In genomic region chr17:14300628-14301278, GRCh38 we compare ENCODE assay signal across 1 cellular context.
TF ChIP-seq lines count a peak whose summit lies in the region.

Gene HS3ST3B1 (plus strand): TSS chr17:14301081. CDS start chr17:14301519, 438 bp downstream.

TF ChIP-seq in K562, 482 proteins besides CTCF, POLR2A, EP300 and RAD21 (continued from another document and continues in another):
- no peak for TF ChIP-seq BRCA1 (IDR thresholded peaks at IDR 0.05)
- no peak for TF ChIP-seq BRCA1 (CRISPR knock-in tag; IDR thresholded peaks at IDR 0.05)
- no peak for TF ChIP-seq SIN3A (IDR thresholded peaks at IDR 0.05; ENCODE audit: borderline replicate concordance in 2 of 2, control insufficient read depth in 1 of 2, low read depth in 2 of 2, low read length in 2 of 2)
- TF ChIP-seq ZNF24 (IDR thresholded peaks at IDR 0.05) = no peak
- TF ChIP-seq CTBP1 (IDR thresholded peaks at IDR 0.05; ENCODE audit: borderline replicate concordance) = peak; percentile 25; the same call in 1 of the 2 replicates
- no peak for TF ChIP-seq RBM25 (IDR thresholded peaks at IDR 0.05; ENCODE audit: low read depth, low read length, severe bottlenecking)
- TF ChIP-seq HNRNPL (IDR thresholded peaks at IDR 0.05; ENCODE audit: low read depth, low read length) = no peak
- TF ChIP-seq REST (CRISPR knock-in tag; IDR thresholded peaks at IDR 0.05; ENCODE audit: low read depth) = no peak
- no peak for TF ChIP-seq TGIF2 (CRISPR knock-in tag; IDR thresholded peaks at IDR 0.05)
- no peak for TF ChIP-seq DLX4 (CRISPR knock-in tag; IDR thresholded peaks at IDR 0.05)
- TF ChIP-seq PHB (CRISPR knock-in tag; IDR thresholded peaks at IDR 0.05) = no peak
- TF ChIP-seq POLR2AphosphoS5 (IDR thresholded peaks at IDR 0.05; ENCODE audit: control insufficient read depth, insufficient read depth, low read depth, low read length) = peak; percentile 66
- no peak for TF ChIP-seq DMBX1 (CRISPR knock-in tag; IDR thresholded peaks at IDR 0.05; ENCODE audit: borderline replicate concordance)
- no peak for TF ChIP-seq MXI1 (IDR thresholded peaks at IDR 0.05; ENCODE audit: low read depth, low read length)
- 0 out of 2 replicates have a peak, but pooled peaks have one; percentile 32 for TF ChIP-seq CHD2 (IDR thresholded peaks at IDR 0.05; ENCODE audit: low read depth, low read length)
- no peak for TF ChIP-seq ZNF324 (CRISPR knock-in tag; IDR thresholded peaks at IDR 0.05)
- no peak for TF ChIP-seq NR2C2 (CRISPR knock-in tag; IDR thresholded peaks at IDR 0.05)
- no peak for TF ChIP-seq NR2C2 (tag; IDR thresholded peaks at IDR 0.05)
- no peak for TF ChIP-seq ZNF121 (CRISPR knock-in tag; conservative IDR thresholded peaks at IDR 0.05)
- no peak for TF ChIP-seq IFI16 (CRISPR knock-in tag; IDR thresholded peaks at IDR 0.05)
- no peak for TF ChIP-seq ZNF347 (CRISPR knock-in tag; IDR thresholded peaks at IDR 0.05; ENCODE audit: low read depth)
- no peak; the same call in 1 of the 2 replicates for TF ChIP-seq EGR1 (conservative IDR thresholded peaks at IDR 0.05)
- TF ChIP-seq, protein P1, sequence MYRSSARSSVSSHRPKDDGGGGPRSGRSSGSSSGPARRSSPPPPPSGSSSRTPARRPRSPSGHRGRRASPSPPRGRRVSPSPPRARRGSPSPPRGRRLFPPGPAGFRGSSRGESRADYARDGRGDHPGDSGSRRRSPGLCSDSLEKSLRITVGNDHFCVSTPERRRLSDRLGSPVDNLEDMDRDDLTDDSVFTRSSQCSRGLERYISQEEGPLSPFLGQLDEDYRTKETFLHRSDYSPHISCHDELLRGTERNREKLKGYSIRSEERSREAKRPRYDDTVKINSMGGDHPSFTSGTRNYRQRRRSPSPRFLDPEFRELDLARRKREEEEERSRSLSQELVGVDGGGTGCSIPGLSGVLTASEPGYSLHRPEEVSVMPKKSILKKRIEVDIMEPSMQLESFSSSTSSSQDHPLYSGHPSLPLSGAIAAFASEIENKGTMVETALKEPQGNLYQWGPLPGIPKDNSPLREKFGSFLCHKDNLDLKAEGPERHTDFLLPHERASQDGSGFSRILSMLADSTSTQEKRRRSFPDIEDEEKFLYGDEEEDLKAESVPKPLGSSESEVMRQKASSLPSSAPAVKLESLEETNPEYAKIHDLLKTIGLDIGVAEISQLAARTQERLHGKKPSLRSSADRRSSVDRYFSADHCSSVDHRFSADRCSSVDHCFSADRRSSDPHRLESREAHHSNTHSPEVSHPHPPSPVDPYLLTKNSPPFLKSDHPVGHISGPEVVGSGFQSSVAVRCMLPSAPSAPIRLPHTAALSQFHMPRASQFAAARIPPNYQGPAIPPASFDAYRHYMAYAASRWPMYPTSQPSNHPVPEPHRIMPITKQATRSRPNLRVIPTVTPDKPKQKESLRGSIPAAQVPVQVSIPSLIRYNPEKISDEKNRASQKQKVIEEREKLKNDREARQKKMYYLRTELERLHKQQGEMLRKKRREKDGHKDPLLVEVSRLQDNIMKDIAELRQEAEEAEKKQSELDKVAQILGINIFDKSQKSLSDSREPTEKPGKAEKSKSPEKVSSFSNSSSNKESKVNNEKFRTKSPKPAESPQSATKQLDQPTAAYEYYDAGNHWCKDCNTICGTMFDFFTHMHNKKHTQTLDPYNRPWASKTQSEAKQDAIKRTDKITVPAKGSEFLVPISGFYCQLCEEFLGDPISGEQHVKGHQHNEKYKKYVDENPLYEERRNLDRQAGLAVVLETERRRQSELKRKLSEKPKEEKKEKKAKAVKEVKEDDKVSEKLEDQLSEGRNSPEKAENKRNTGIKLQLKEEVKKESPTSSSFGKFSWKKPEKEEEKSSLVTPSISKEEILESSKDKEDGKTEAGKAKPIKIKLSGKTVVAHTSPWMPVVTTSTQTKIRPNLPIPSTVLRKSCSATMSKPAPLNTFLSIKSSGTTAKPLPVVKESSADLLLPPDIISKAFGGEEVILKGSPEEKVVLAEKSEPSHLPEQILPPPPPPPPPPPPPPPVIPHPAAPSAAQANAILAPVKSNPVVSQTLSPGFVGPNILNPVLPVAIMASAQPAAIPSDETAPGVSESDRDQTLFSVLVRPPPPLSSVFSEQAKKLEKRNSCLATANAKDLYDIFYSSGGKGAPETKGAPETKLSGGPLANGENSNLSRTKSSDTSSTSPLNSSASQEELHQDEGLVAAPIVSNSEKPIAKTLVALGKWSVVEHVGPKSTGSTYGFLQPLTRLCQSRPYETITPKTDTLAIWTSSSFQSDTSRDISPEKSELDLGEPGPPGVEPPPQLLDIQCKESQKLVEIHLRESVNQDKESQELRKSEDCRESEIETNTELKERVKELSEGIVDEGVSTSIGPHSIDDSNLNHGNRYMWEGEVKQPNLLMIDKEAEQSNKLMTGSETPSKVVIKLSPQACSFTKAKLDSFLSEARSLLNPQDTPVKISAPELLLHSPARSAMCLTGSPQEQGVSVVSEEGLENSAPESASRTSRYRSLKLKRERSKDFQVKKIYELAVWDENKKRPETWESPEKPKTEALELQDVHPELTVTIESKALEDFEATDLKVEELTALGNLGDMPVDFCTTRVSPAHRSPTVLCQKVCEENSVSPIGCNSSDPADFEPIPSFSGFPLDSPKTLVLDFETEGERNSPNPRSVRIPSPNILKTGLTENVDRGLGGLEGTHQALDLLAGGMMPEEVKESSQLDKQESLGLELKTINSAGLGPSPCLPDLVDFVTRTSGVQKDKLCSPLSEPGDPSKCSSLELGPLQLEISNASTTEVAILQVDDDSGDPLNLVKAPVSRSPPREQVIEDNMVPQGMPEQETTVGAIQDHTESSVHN (IDR thresholded peaks at IDR 0.05; ENCODE audit: borderline replicate concordance in 1 of 2, low read depth in 1 of 2) = 0 out of 4 replicates have a peak, but pooled peaks of 1 of the 2 experiments have one; percentile 30
- TF ChIP-seq CC2D1A (IDR thresholded peaks at IDR 0.05) = no peak
- no peak for TF ChIP-seq PREB (CRISPR knock-in tag; IDR thresholded peaks at IDR 0.05)
- TF ChIP-seq, protein P2, sequence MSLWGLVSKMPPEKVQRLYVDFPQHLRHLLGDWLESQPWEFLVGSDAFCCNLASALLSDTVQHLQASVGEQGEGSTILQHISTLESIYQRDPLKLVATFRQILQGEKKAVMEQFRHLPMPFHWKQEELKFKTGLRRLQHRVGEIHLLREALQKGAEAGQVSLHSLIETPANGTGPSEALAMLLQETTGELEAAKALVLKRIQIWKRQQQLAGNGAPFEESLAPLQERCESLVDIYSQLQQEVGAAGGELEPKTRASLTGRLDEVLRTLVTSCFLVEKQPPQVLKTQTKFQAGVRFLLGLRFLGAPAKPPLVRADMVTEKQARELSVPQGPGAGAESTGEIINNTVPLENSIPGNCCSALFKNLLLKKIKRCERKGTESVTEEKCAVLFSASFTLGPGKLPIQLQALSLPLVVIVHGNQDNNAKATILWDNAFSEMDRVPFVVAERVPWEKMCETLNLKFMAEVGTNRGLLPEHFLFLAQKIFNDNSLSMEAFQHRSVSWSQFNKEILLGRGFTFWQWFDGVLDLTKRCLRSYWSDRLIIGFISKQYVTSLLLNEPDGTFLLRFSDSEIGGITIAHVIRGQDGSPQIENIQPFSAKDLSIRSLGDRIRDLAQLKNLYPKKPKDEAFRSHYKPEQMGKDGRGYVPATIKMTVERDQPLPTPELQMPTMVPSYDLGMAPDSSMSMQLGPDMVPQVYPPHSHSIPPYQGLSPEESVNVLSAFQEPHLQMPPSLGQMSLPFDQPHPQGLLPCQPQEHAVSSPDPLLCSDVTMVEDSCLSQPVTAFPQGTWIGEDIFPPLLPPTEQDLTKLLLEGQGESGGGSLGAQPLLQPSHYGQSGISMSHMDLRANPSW (CRISPR knock-in tag; IDR thresholded peaks at IDR 0.05) = no peak
- no peak for TF ChIP-seq GATA2 (CRISPR knock-in tag; IDR thresholded peaks at IDR 0.05)
- TF ChIP-seq FOXA3 (CRISPR knock-in tag; conservative IDR thresholded peaks at IDR 0.05 in 1 of 2, IDR thresholded peaks at IDR 0.05 in 1 of 2) = no peak
- peak; percentile 89; the same call in 1 of the 2 replicates for TF ChIP-seq ZNF740 (CRISPR knock-in tag; IDR thresholded peaks at IDR 0.05)
- TF ChIP-seq ZNF740 (tag; IDR thresholded peaks at IDR 0.05) = no peak
- no peak for TF ChIP-seq NFIC (IDR thresholded peaks at IDR 0.05)
- TF ChIP-seq ZNF134 (CRISPR knock-in tag; conservative IDR thresholded peaks at IDR 0.05) = no peak
- no peak for TF ChIP-seq ATF1 (CRISPR knock-in tag; IDR thresholded peaks at IDR 0.05)
- TF ChIP-seq ATF1 (tag; IDR thresholded peaks at IDR 0.05) = peak; percentile 26; the same call in 1 of the 2 replicates
- 0 out of 2 replicates have a peak, but pooled peaks have one; percentile 17 for TF ChIP-seq GATAD2A (IDR thresholded peaks at IDR 0.05)
- TF ChIP-seq, protein P3, sequence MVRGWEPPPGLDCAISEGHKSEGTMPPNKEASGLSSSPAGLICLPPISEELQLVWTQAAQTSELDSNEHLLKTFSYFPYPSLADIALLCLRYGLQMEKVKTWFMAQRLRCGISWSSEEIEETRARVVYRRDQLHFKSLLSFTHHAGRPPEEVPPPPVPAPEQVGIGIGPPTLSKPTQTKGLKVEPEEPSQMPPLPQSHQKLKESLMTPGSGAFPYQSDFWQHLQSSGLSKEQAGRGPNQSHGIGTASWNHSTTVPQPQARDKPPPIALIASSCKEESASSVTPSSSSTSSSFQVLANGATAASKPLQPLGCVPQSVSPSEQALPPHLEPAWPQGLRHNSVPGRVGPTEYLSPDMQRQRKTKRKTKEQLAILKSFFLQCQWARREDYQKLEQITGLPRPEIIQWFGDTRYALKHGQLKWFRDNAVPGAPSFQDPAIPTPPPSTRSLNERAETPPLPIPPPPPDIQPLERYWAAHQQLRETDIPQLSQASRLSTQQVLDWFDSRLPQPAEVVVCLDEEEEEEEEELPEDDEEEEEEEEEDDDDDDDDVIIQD (CRISPR knock-in tag; IDR thresholded peaks at IDR 0.05) = no peak
- TF ChIP-seq OTX1 (CRISPR knock-in tag; IDR thresholded peaks at IDR 0.05) = no peak
- peak; percentile 41 for TF ChIP-seq MYC (IDR thresholded peaks at IDR 0.05; ENCODE audit: low read depth, low read length)
- no peak for TF ChIP-seq MYC (CRISPR knock-in tag; IDR thresholded peaks at IDR 0.05; ENCODE audit: borderline replicate concordance, low read depth)
- no peak for TF ChIP-seq ZZZ3 (IDR thresholded peaks at IDR 0.05)
- no peak for TF ChIP-seq GTF3C2 (IDR thresholded peaks at IDR 0.05; ENCODE audit: borderline replicate concordance, extremely low read depth, insufficient read length)
- TF ChIP-seq ZBTB17 (CRISPR knock-in tag; IDR thresholded peaks at IDR 0.05) = no peak
- TF ChIP-seq MEIS2 (IDR thresholded peaks at IDR 0.05; ENCODE audit: partially characterized antibody) = peak; percentile 51
- TF ChIP-seq SUPT5H (IDR thresholded peaks at IDR 0.05) = peak; percentile 77
